Comparison of ENCODE assay signal across 21 cellular contexts in genomic region chr17:80428796-80429195, GRCh38. TPM values are rescaled to one million over a fixed set of nuclear protein-coding genes. Genes with fewer than 3 reads are reported as not detected.
DNase-seq lines count a peak whose midpoint lies in the region; ATAC-seq, FAIRE-seq and TF ChIP-seq lines count a peak whose summit lies in the region.
"Had no signal": no experiment of that assay in that cellular context is flagged by ENCODE, and none has a peak within 500 bp of the region (broad histone marks: within the 10 kb centered on the region; RNA-seq: fewer than 3 reads in every experiment).

No MANE protein-coding gene starts in this region.

- H3K36me3 ChIP-seq in WERI-Rb-1 (no peaks in the 10 kb centered on the region; the same call in 1 of the 2 replicates), kidney (ENCODE audit: control insufficient read depth in 1 of 2, insufficient read depth in 2 of 2, low read length in 2 of 2) (no peaks in the 10 kb centered on the region)

- intact Hi-C loops in kidney (cut with DNase I), result loop anchor here (5.0 to 10.0 kb wide), 3 partner anchors 146 to 554 kb away; no protein-coding TSS in a partner anchor
- intact Hi-C loops in activated CD8-positive, alpha-beta T cell treated with anti-CD3 and anti-CD28 coated beads for 36 hours (cut with micrococcal nuclease), result loop anchor here (5.0 kb wide), 2 partner anchors 149 to 554 kb away; no protein-coding TSS in a partner anchor

- H3K9me3 ChIP-seq in WERI-Rb-1 (ENCODE audit: severe bottlenecking), result no peaks in the 10 kb centered on the region
- no peaks in the 10 kb centered on the region for H3K9me3 ChIP-seq in kidney (ENCODE audit: control insufficient read depth in 1 of 2, low read length in 2 of 2)
- H3K9me3 ChIP-seq: A549, Caco-2 had no signal

- ATAC-seq in stimulated activated effector memory CD8-positive, alpha-beta T cell treated with anti-CD3 and anti-CD28 coated beads, Interleukin-12 subunit alpha, Interleukin-12 subunit beta, amount 100 ng/mL, for 72 hours, result no peak
- ATAC-seq in GM18502 (IDR thresholded peaks at IDR 0.05; ENCODE audit: poor library complexity, unreplicated experiment), result no peak
- no peak for ATAC-seq in activated CD8-positive, alpha-beta T cell treated with anti-CD3 and anti-CD28 coated beads for 36 hours
- ATAC-seq: A549, HepG2 had no signal

- H3K27me3 ChIP-seq in WERI-Rb-1 (ENCODE audit: insufficient read depth, low read depth, severe bottlenecking), result no peaks in the 10 kb centered on the region

- H3K27ac ChIP-seq in WERI-Rb-1 (peak overlapping the region; percentile 87), kidney (ENCODE audit: low read depth in 2 of 2, low read length in 2 of 2) (no peak overlapping the region)
- H3K27ac ChIP-seq: 22Rv1, A549, C4-2B had no signal

- CTCF ChIA-PET in activated CD8-positive, alpha-beta T cell treated with anti-CD3 and anti-CD28 coated beads for 36 hours (lab: Charles Lee), result interaction anchor here (2.1 to 3.6 kb wide), 4 partner anchors 146 to 559 kb away, joined by 5 to 19 read pairs (median 10); no protein-coding TSS in a partner anchor

- H3K27me3 Mint-ChIP-seq in activated CD8-positive, alpha-beta T cell treated with anti-CD3 and anti-CD28 coated beads for 36 hours, result no peaks in the 10 kb centered on the region
- H3K27me3 Mint-ChIP-seq: CD4-positive, alpha-beta T cell had no signal

- no peaks in the 10 kb centered on the region for H3K36me3 Mint-ChIP-seq in stimulated activated effector memory CD8-positive, alpha-beta T cell treated with anti-CD3 and anti-CD28 coated beads, Interleukin-12 subunit alpha, Interleukin-12 subunit beta, amount 100 ng/mL, for 72 hours
- H3K36me3 Mint-ChIP-seq in activated CD8-positive, alpha-beta T cell treated with anti-CD3 and anti-CD28 coated beads for 36 hours (ENCODE audit: low read depth), result no peaks in the 10 kb centered on the region

- DNase-seq in NCI-H82 (lab: John Stamatoyannopoulos, UW), result peak; percentile 33
- DNase-seq in NCI-H82 treated with DMSO at 0.1 percent for 48 hours (lab: John Stamatoyannopoulos, UW; ENCODE audit: unreplicated experiment), result no peak
- DNase-seq in WERI-Rb-1, result peak; percentile 49
- DNase-seq in kidney, result peak; percentile 19
- DNase-seq in stimulated activated effector memory CD8-positive, alpha-beta T cell treated with anti-CD3 and anti-CD28 coated beads, Interleukin-12 subunit alpha, Interleukin-12 subunit beta, amount 100 ng/mL, for 72 hours (ENCODE audit: low spot score in 2 of 2), result no peak
- no peak for DNase-seq in activated naive CD4-positive, alpha-beta T cell treated with Interleukin-2 at 50 U/mL for 16 hours
- DNase-seq in activated CD8-positive, alpha-beta T cell treated with anti-CD3 and anti-CD28 coated beads for 36 hours, result no peak
- DNase-seq: AML-193; Caco-2; CD4-positive, alpha-beta T cell; GOT3; H9 had no signal

- no peaks in the 10 kb centered on the region for H3K9me3 Mint-ChIP-seq in stimulated activated effector memory CD8-positive, alpha-beta T cell treated with anti-CD3 and anti-CD28 coated beads, Interleukin-12 subunit alpha, Interleukin-12 subunit beta, amount 100 ng/mL, for 72 hours
- H3K9me3 Mint-ChIP-seq in activated CD8-positive, alpha-beta T cell treated with anti-CD3 and anti-CD28 coated beads for 36 hours, result no peaks in the 10 kb centered on the region
- H3K9me3 Mint-ChIP-seq: CD4-positive, alpha-beta T cell; H9 had no signal

- no peak for FAIRE-seq in kidney (lab: Jason Lieb, UNC)
- FAIRE-seq: A549, D721Med, G401.6, GM12891, GM18507, HepG2 had no signal

- peaks cover 0 to 2% of the 10 kb centered on the region in 2 donors for H3K4me1 ChIP-seq in kidney (ENCODE audit: control insufficient read depth in 1 of 2, insufficient read depth in 1 of 2, low read depth in 1 of 2, low read length in 2 of 2)
- H3K4me1 ChIP-seq: Caco-2 had no signal

- no peak overlapping the region for H3K4me3 ChIP-seq in WERI-Rb-1 (ENCODE audit: low read depth, low read length)
- H3K4me3 ChIP-seq in kidney (ENCODE audit: low read length in 2 of 2), result no peak overlapping the region
- H3K4me3 ChIP-seq: A549 had no signal

- H3K4me1 Mint-ChIP-seq in stimulated activated effector memory CD8-positive, alpha-beta T cell treated with anti-CD3 and anti-CD28 coated beads, Interleukin-12 subunit alpha, Interleukin-12 subunit beta, amount 100 ng/mL, for 72 hours, result peaks cover 20% of the 10 kb centered on the region
- peaks cover 11% of the 10 kb centered on the region for H3K4me1 Mint-ChIP-seq in activated CD8-positive, alpha-beta T cell treated with anti-CD3 and anti-CD28 coated beads for 36 hours (ENCODE audit: low read depth)

- POLR2A ChIA-PET in activated CD8-positive, alpha-beta T cell treated with anti-CD3 and anti-CD28 coated beads for 36 hours (lab: Charles Lee), result no interaction called here

- H3K9ac ChIP-seq in kidney (ENCODE audit: low read length in 2 of 2), result no peak overlapping the region

- TF ChIP-seq CTCF in WERI-Rb-1 (IDR thresholded peaks at IDR 0.05; ENCODE audit: low read depth, low read length), result no peak
- TF ChIP-seq CTCF in kidney (IDR thresholded peaks at IDR 0.05; ENCODE audit: borderline replicate concordance, extremely low read depth, insufficient read depth), result no peak
- no peak for TF ChIP-seq CTCF in activated CD8-positive, alpha-beta T cell treated with anti-CD3 and anti-CD28 coated beads for 36 hours (IDR thresholded peaks at IDR 0.05)

- H3K27ac Mint-ChIP-seq in stimulated activated effector memory CD8-positive, alpha-beta T cell treated with anti-CD3 and anti-CD28 coated beads, Interleukin-12 subunit alpha, Interleukin-12 subunit beta, amount 100 ng/mL, for 72 hours, result peak overlapping the region; percentile 43
- no peak overlapping the region for H3K27ac Mint-ChIP-seq in activated CD8-positive, alpha-beta T cell treated with anti-CD3 and anti-CD28 coated beads for 36 hours
- H3K27ac Mint-ChIP-seq: CD4-positive, alpha-beta T cell; H9 had no signal

- no peak overlapping the region for H3K4me3 Mint-ChIP-seq in stimulated activated effector memory CD8-positive, alpha-beta T cell treated with anti-CD3 and anti-CD28 coated beads, Interleukin-12 subunit alpha, Interleukin-12 subunit beta, amount 100 ng/mL, for 72 hours
- no peak overlapping the region for H3K4me3 Mint-ChIP-seq in activated CD8-positive, alpha-beta T cell treated with anti-CD3 and anti-CD28 coated beads for 36 hours
- H3K4me3 Mint-ChIP-seq: CD4-positive, alpha-beta T cell; H9 had no signal

RNA-seq across cellular contexts. Expression of gene ENDOV, which starts 13.8 kb away (rescaled TPM):
- total RNA-seq in kidney, result 28.0 TPM
- polyA plus RNA-seq in kidney (ENCODE audit: insufficient read depth, low read depth, low replicate concordance), result 20.3 TPM
- 10 to 100 TPM; 16.8 to 18.1 TPM for total RNA-seq in activated CD8-positive, alpha-beta T cell treated with anti-CD3 and anti-CD28 coated beads for 36 hours

RNA-seq across cellular contexts. Expression of gene NPTX1, which starts 47.6 kb away (rescaled TPM):
- total RNA-seq in kidney, result 0.31 TPM
- polyA plus RNA-seq in kidney (ENCODE audit: insufficient read depth, low read depth, low replicate concordance), result 0.39 TPM
- total RNA-seq in activated CD8-positive, alpha-beta T cell treated with anti-CD3 and anti-CD28 coated beads for 36 hours, result 1 to 10 TPM; 3.4 to 5.1 TPM
- total RNA-seq: HepG2 had no signal

Comparison
In these comparisons a context has a peak if more than half of its experiments do, and no peak if none do; other contexts are left out.
1. DNase-seq: peak in NCI-H82 (single experiment), WERI-Rb-1 (single experiment) and kidney (single experiment); none in NCI-H82 treated with DMSO at 0.1 percent for 48 hours (single experiment), stimulated activated effector memory CD8-positive, alpha-beta T cell treated with anti-CD3 and anti-CD28 coated beads, Interleukin-12 subunit alpha, Interleukin-12 subunit beta, amount 100 ng/mL, for 72 hours (0 of 2), activated naive CD4-positive, alpha-beta T cell treated with Interleukin-2 at 50 U/mL for 16 hours (single experiment) and activated CD8-positive, alpha-beta T cell treated with anti-CD3 and anti-CD28 coated beads for 36 hours (single experiment).